Comparison of ENCODE assay signal across 1 cellular context in the genomic region with DNA sequence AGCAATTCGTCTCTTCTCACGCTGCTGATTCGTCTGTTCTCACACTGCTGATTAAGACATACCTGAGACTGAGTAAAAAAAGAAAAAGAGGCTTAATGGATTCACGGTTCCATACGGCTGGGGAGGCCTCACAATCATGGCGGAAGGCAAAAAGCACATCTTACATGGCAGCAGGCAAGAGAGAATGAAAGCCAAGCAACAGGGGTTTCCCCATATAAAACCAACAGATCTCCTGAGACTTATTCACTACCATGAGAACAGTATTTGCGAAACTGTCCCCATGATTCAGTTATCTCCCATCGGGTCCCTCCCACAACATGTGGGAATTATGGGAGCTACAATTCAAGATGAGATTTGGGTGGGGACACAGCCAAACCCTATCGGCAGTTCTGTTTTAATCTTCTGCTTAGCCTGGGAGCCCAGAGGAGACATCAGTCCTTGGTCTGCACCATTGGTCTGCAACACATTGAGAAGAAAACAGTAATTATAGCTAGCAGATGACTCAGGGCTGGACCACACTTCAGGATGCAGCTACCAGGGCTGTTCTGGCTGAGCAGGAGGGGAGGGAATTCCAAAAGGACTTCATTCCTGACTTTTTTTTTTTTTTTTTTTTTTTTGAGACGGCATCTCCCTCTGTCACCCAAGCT.
TF ChIP-seq lines count a peak whose summit lies in the region.

No MANE protein-coding gene starts in this region.

TF ChIP-seq in GM12878, 131 proteins besides CTCF, POLR2A, EP300 and RAD21 (continued from another document):
- TF ChIP-seq, protein P1, sequence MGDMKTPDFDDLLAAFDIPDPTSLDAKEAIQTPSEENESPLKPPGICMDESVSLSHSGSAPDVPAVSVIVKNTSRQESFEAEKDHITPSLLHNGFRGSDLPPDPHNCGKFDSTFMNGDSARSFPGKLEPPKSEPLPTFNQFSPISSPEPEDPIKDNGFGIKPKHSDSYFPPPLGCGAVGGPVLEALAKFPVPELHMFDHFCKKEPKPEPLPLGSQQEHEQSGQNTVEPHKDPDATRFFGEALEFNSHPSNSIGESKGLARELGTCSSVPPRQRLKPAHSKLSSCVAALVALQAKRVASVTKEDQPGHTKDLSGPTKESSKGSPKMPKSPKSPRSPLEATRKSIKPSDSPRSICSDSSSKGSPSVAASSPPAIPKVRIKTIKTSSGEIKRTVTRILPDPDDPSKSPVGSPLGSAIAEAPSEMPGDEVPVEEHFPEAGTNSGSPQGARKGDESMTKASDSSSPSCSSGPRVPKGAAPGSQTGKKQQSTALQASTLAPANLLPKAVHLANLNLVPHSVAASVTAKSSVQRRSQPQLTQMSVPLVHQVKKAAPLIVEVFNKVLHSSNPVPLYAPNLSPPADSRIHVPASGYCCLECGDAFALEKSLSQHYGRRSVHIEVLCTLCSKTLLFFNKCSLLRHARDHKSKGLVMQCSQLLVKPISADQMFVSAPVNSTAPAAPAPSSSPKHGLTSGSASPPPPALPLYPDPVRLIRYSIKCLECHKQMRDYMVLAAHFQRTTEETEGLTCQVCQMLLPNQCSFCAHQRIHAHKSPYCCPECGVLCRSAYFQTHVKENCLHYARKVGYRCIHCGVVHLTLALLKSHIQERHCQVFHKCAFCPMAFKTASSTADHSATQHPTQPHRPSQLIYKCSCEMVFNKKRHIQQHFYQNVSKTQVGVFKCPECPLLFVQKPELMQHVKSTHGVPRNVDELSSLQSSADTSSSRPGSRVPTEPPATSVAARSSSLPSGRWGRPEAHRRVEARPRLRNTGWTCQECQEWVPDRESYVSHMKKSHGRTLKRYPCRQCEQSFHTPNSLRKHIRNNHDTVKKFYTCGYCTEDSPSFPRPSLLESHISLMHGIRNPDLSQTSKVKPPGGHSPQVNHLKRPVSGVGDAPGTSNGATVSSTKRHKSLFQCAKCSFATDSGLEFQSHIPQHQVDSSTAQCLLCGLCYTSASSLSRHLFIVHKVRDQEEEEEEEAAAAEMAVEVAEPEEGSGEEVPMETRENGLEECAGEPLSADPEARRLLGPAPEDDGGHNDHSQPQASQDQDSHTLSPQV (IDR thresholded peaks at IDR 0.05) = no peak
- no peak for TF ChIP-seq RB1 (IDR thresholded peaks at IDR 0.05; ENCODE audit: borderline replicate concordance)
- TF ChIP-seq KAT2A (conservative IDR thresholded peaks at IDR 0.05; ENCODE audit: control insufficient read depth, low read depth, low read length) = no peak
- TF ChIP-seq, protein P2, sequence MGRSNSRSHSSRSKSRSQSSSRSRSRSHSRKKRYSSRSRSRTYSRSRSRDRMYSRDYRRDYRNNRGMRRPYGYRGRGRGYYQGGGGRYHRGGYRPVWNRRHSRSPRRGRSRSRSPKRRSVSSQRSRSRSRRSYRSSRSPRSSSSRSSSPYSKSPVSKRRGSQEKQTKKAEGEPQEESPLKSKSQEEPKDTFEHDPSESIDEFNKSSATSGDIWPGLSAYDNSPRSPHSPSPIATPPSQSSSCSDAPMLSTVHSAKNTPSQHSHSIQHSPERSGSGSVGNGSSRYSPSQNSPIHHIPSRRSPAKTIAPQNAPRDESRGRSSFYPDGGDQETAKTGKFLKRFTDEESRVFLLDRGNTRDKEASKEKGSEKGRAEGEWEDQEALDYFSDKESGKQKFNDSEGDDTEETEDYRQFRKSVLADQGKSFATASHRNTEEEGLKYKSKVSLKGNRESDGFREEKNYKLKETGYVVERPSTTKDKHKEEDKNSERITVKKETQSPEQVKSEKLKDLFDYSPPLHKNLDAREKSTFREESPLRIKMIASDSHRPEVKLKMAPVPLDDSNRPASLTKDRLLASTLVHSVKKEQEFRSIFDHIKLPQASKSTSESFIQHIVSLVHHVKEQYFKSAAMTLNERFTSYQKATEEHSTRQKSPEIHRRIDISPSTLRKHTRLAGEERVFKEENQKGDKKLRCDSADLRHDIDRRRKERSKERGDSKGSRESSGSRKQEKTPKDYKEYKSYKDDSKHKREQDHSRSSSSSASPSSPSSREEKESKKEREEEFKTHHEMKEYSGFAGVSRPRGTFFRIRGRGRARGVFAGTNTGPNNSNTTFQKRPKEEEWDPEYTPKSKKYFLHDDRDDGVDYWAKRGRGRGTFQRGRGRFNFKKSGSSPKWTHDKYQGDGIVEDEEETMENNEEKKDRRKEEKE (IDR thresholded peaks at IDR 0.05) = no peak
- TF ChIP-seq, protein P3, sequence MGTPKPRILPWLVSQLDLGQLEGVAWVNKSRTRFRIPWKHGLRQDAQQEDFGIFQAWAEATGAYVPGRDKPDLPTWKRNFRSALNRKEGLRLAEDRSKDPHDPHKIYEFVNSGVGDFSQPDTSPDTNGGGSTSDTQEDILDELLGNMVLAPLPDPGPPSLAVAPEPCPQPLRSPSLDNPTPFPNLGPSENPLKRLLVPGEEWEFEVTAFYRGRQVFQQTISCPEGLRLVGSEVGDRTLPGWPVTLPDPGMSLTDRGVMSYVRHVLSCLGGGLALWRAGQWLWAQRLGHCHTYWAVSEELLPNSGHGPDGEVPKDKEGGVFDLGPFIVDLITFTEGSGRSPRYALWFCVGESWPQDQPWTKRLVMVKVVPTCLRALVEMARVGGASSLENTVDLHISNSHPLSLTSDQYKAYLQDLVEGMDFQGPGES (IDR thresholded peaks at IDR 0.05) = no peak
- TF ChIP-seq PAX5 (IDR thresholded peaks at IDR 0.05; ENCODE audit: borderline replicate concordance, low read depth, low read length) = no peak
- no peak for TF ChIP-seq ASH2L (IDR thresholded peaks at IDR 0.05; ENCODE audit: borderline replicate concordance, low read depth)
- TF ChIP-seq MEF2B (IDR thresholded peaks at IDR 0.05; ENCODE audit: partially characterized antibody, poor library complexity, severe bottlenecking) = peak; percentile 50
- no peak for TF ChIP-seq NR2C1 (IDR thresholded peaks at IDR 0.05)
- TF ChIP-seq BMI1 (IDR thresholded peaks at IDR 0.05; ENCODE audit: borderline replicate concordance) = no peak
- TF ChIP-seq KLF5 (IDR thresholded peaks at IDR 0.05; ENCODE audit: partially characterized antibody) = no peak
- no peak for TF ChIP-seq ZBED1 (IDR thresholded peaks at IDR 0.05; ENCODE audit: borderline replicate concordance)
- no peak for TF ChIP-seq FOXK2 (IDR thresholded peaks at IDR 0.05)
- no peak for TF ChIP-seq SMARCA5 (IDR thresholded peaks at IDR 0.05)
- TF ChIP-seq, protein P4, sequence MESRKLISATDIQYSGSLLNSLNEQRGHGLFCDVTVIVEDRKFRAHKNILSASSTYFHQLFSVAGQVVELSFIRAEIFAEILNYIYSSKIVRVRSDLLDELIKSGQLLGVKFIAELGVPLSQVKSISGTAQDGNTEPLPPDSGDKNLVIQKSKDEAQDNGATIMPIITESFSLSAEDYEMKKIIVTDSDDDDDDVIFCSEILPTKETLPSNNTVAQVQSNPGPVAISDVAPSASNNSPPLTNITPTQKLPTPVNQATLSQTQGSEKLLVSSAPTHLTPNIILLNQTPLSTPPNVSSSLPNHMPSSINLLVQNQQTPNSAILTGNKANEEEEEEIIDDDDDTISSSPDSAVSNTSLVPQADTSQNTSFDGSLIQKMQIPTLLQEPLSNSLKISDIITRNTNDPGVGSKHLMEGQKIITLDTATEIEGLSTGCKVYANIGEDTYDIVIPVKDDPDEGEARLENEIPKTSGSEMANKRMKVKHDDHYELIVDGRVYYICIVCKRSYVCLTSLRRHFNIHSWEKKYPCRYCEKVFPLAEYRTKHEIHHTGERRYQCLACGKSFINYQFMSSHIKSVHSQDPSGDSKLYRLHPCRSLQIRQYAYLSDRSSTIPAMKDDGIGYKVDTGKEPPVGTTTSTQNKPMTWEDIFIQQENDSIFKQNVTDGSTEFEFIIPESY (IDR thresholded peaks at IDR 0.05) = peak; percentile 91
- TF ChIP-seq IKZF2 (IDR thresholded peaks at IDR 0.05) = 0 out of 4 replicates have a peak, but pooled peaks of 1 of the 2 experiments have one; percentile 23
- no peak for TF ChIP-seq POU2F2 (IDR thresholded peaks at IDR 0.05; ENCODE audit: borderline replicate concordance, low read depth, low read length)
TF ChIP-seq in GM12878: peak in this region for 4.
